Comparison of ENCODE assay signal across 1 cellular context in genomic region chr16:30063893-30064745, GRCh38.
A peak's percentile ranks its signal among the peaks of the same experiment; 100 is the strongest.
TF ChIP-seq lines count a peak whose summit lies in the region.

No MANE protein-coding gene starts in this region.

TF ChIP-seq in K562, 482 proteins besides CTCF, POLR2A, EP300 and RAD21 (continued from another document and continues in another):
- TF ChIP-seq MGA (IDR thresholded peaks at IDR 0.05) (peak; percentile 42; the same call in 1 of the 2 replicates), TFAP4 (CRISPR knock-in tag; IDR thresholded peaks at IDR 0.05; ENCODE audit: borderline replicate concordance) (no peak; the same call in 1 of the 2 replicates), CBX3 (IDR thresholded peaks at IDR 0.05; ENCODE audit: borderline replicate concordance in 1 of 2, low read length in 2 of 2) (no peak; a peak in 1 of 3 replicates), FOXA1 (IDR thresholded peaks at IDR 0.05; ENCODE audit: borderline replicate concordance) (no peak), ZBTB40 (IDR thresholded peaks at IDR 0.05) (no peak), ZBTB40 (CRISPR knock-in tag; IDR thresholded peaks at IDR 0.05) (no peak), THRAP3 (IDR thresholded peaks at IDR 0.05; ENCODE audit: borderline replicate concordance) (no peak), ARID1B (IDR thresholded peaks at IDR 0.05) (0 out of 2 replicates have a peak, but pooled peaks have one; percentile 21), CTBP1 (IDR thresholded peaks at IDR 0.05; ENCODE audit: borderline replicate concordance) (peak; percentile 47; the same call in 1 of the 2 replicates), MTA2 (IDR thresholded peaks at IDR 0.05; ENCODE audit: low read depth) (no peak), MTA1 (IDR thresholded peaks at IDR 0.05; ENCODE audit: borderline replicate concordance) (peak; percentile 25; the same call in 1 of the 2 replicates), ZNF12 (CRISPR knock-in tag; IDR thresholded peaks at IDR 0.05) (no peak), SREBF2 (CRISPR knock-in tag; IDR thresholded peaks at IDR 0.05) (no peak), CREB1 (IDR thresholded peaks at IDR 0.05) (0 out of 2 replicates have a peak, but pooled peaks have one; percentile 16), CREB1 (CRISPR knock-in tag; IDR thresholded peaks at IDR 0.05) (no peak), HMG20A (CRISPR knock-in tag; conservative IDR thresholded peaks at IDR 0.05) (no peak), WHSC1 (IDR thresholded peaks at IDR 0.05; ENCODE audit: low read length) (no peak), ZNF354B (CRISPR knock-in tag; IDR thresholded peaks at IDR 0.05) (no peak), RBM22 (IDR thresholded peaks at IDR 0.05; ENCODE audit: low read depth, low read length, poor library complexity, severe bottlenecking) (no peak), ELF2 (CRISPR knock-in tag; IDR thresholded peaks at IDR 0.05) (no peak), PRDM10 (IDR thresholded peaks at IDR 0.05; ENCODE audit: partially characterized antibody) (peak; percentile 67), ZBTB43 (CRISPR knock-in tag; IDR thresholded peaks at IDR 0.05) (no peak)
